20 cellular contexts compared by ENCODE assay signal in the genomic region with DNA sequence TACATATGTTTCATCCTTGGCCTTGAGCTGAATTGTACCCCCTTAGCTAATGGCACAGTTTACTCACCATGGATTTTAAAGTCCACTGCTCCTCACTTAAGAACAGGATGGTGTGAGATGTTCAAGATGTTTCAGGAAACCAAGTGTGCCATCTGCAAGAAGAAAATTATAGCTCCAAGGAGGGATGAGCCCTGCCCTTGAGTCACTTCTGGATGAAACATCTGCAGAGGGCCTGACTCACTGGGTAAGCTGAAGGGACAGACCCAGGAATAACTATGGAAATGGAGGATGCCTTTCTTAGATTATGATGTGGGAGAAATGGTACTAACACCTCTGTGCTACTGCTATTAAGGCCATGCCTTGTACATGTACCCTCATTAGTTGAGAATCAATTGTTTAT. TPM values are rescaled to one million over a fixed set of nuclear protein-coding genes. Genes with fewer than 3 reads are reported as not detected.
DNase-seq lines count a peak whose midpoint lies in the region; ATAC-seq and TF ChIP-seq lines count a peak whose summit lies in the region.
"Had no signal": no experiment of that assay in that cellular context is flagged by ENCODE, and none has a peak within 500 bp of the region (broad histone marks: within the 10 kb centered on the region; RNA-seq: fewer than 3 reads in every experiment).

No MANE protein-coding gene starts in this region.

- no TSS peak for BruUV-seq in IMR-90 (replicated peaks; lab: Mats Ljungman, UMichigan)

- DNase-seq in ELR (ENCODE audit: low read depth) (peak; percentile 52), IMR-90 (peak; percentile 26), epithelial cell of esophagus (ENCODE audit: low read depth) (peak; percentile 29), NCI-H345 (lab: John Stamatoyannopoulos, UW) (no peak), SKM-1 treated with dmso at 0.1 percent for 144 hours (lab: John Stamatoyannopoulos, UW; ENCODE audit: unreplicated experiment) (no peak)
- no peak for DNase-seq in activated T-helper 1 cell treated with anti-CD3 and anti-CD28 coated beads, Interleukin-12 subunit alpha, Interleukin-12 subunit beta, Interleukin-2, Interleukin-4 antibody, amounts not matched to agents 30 ng/mL and 10 ng/mL and 1 ng/mL, durations not matched to agents 14 hours and 24 hours and 36 hours (ENCODE audit: low spot score)
- DNase-seq: CD8-positive, alpha-beta memory T cell; DMS79 treated with DMSO at 0.1 percent for 48 hours; GF-D8; H7; NCI-H1436 treated with DMSO at 0.1 percent for 48 hours; NCI-H2081; NCI-H510A treated with DMSO at 0.1 percent for 48 hours; NCI-H82; Right ventricle myocardium superior; T-cell had no signal

- no peak overlapping the region for H2AK9ac ChIP-seq in IMR-90 (replicated peaks; ENCODE audit: low read depth, low read length, poor library complexity)

- H3K4me2 ChIP-seq in IMR-90 (ENCODE audit: low read depth, low read length): no peak overlapping the region
- H3K4me2 ChIP-seq: BLaER1 had no signal

- no peak overlapping the region for H3K56ac ChIP-seq in IMR-90 (ENCODE audit: extremely low read depth, insufficient read depth, low read length)

- dilution Hi-C loops in IMR-90 (cut with HindIII; ENCODE audit: low sequenced_read_pairs, unreplicated experiment): no loop called here

- H3K23ac ChIP-seq in IMR-90 (ENCODE audit: low read depth, low read length): peak overlapping the region; percentile 17; the same call in 1 of the 2 replicates

- no peak overlapping the region for H4K5ac ChIP-seq in IMR-90 (ENCODE audit: low read depth, low read length)

- no peak overlapping the region for H3K4me3 ChIP-seq in IMR-90 (ENCODE audit: insufficient read depth, low read depth, low read length)
- H3K4me3 ChIP-seq in epithelial cell of esophagus (ENCODE audit: low read length): no peak overlapping the region
- H3K4me3 ChIP-seq: BLaER1, SK-N-MC had no signal

- H3K36me3 ChIP-seq in IMR-90 (ENCODE audit: control insufficient read depth, insufficient read depth, low read length): peaks cover 2% of the 10 kb centered on the region; the same call in 1 of the 2 replicates

- TF ChIP-seq RAD21 in IMR-90 (IDR thresholded peaks at IDR 0.05; ENCODE audit: low read length): no peak

- H3K9ac ChIP-seq in IMR-90 (ENCODE audit: low read depth, low read length): no peak overlapping the region
- H3K9ac ChIP-seq: BLaER1 had no signal

- no peak overlapping the region for H2AFZ ChIP-seq in IMR-90 (replicated peaks; ENCODE audit: low read length, poor library complexity)

- ATAC-seq in IMR-90 (ENCODE audit: low read depth): no peak
- no peak for ATAC-seq in GM18861 (IDR thresholded peaks at IDR 0.05; ENCODE audit: unreplicated experiment)
- ATAC-seq: T-cell had no signal

- H3K27me3 ChIP-seq in IMR-90 (ENCODE audit: control insufficient read depth, insufficient read depth, low read length): no peaks in the 10 kb centered on the region
- H3K27me3 ChIP-seq: BLaER1 had no signal

- no peak overlapping the region for H2BK5ac ChIP-seq in IMR-90 (ENCODE audit: low read depth, low read length, poor library complexity, severe bottlenecking)

- peaks cover 37% of the 10 kb centered on the region for H3K36me3 Mint-ChIP-seq in activated T-helper 1 cell treated with anti-CD3 and anti-CD28 coated beads, Interleukin-12 subunit alpha, Interleukin-12 subunit beta, Interleukin-2, Interleukin-4 antibody, amounts not matched to agents 30 ng/mL and 10 ng/mL and 1 ng/mL, durations not matched to agents 14 hours and 24 hours and 36 hours (ENCODE audit: low read depth)

- peaks cover 44% of the 10 kb centered on the region for H3K4me1 Mint-ChIP-seq in activated T-helper 1 cell treated with anti-CD3 and anti-CD28 coated beads, Interleukin-12 subunit alpha, Interleukin-12 subunit beta, Interleukin-2, Interleukin-4 antibody, amounts not matched to agents 30 ng/mL and 10 ng/mL and 1 ng/mL, durations not matched to agents 14 hours and 24 hours and 36 hours (ENCODE audit: low read depth)

- H2BK120ac ChIP-seq in IMR-90 (ENCODE audit: low read depth, low read length): no peak overlapping the region

- TF ChIP-seq CTCF in IMR-90 (conservative IDR thresholded peaks at IDR 0.05; ENCODE audit: low read depth, low read length) (no peak), epithelial cell of esophagus (IDR thresholded peaks at IDR 0.05; ENCODE audit: insufficient read depth, low read depth, low read length, missing control alignments) (no peak)

- POLR2A ChIA-PET in IMR-90 (lab: Charles Lee; ENCODE audit: unreplicated experiment): no interaction called here

- no peak overlapping the region for H4K8ac ChIP-seq in IMR-90 (ENCODE audit: low read depth in 2 of 2, low read length in 2 of 2)

- H3K4me3 Mint-ChIP-seq in activated T-helper 1 cell treated with anti-CD3 and anti-CD28 coated beads, Interleukin-12 subunit alpha, Interleukin-12 subunit beta, Interleukin-2, Interleukin-4 antibody, amounts not matched to agents 30 ng/mL and 10 ng/mL and 1 ng/mL, durations not matched to agents 14 hours and 24 hours and 36 hours: no peak overlapping the region
- H3K4me3 Mint-ChIP-seq: CD8-positive, alpha-beta memory T cell; T-cell had no signal

- H3K79me1 ChIP-seq in IMR-90 (ENCODE audit: low read depth in 1 of 2, low read length in 2 of 2): peaks cover 22 to 43% of the 10 kb centered on the region in 2 experiments

- H3K9me3 Mint-ChIP-seq in activated T-helper 1 cell treated with anti-CD3 and anti-CD28 coated beads, Interleukin-12 subunit alpha, Interleukin-12 subunit beta, Interleukin-2, Interleukin-4 antibody, amounts not matched to agents 30 ng/mL and 10 ng/mL and 1 ng/mL, durations not matched to agents 14 hours and 24 hours and 36 hours: no peaks in the 10 kb centered on the region
- H3K9me3 Mint-ChIP-seq: CD8-positive, alpha-beta memory T cell; T-cell had no signal

- no peak overlapping the region for H3K18ac ChIP-seq in IMR-90 (ENCODE audit: low read depth, low read length)

- intact Hi-C loops in IMR-90 (cut with micrococcal nuclease): no loop called here
- intact Hi-C loops in activated T-helper 1 cell treated with anti-CD3 and anti-CD28 coated beads, Interleukin-12 subunit alpha, Interleukin-12 subunit beta, Interleukin-2, Interleukin-4 antibody, amounts not matched to agents 30 ng/mL and 10 ng/mL and 1 ng/mL, durations not matched to agents 14 hours and 24 hours and 36 hours (cut with micrococcal nuclease): no loop called here

- H3K27me3 Mint-ChIP-seq in activated T-helper 1 cell treated with anti-CD3 and anti-CD28 coated beads, Interleukin-12 subunit alpha, Interleukin-12 subunit beta, Interleukin-2, Interleukin-4 antibody, amounts not matched to agents 30 ng/mL and 10 ng/mL and 1 ng/mL, durations not matched to agents 14 hours and 24 hours and 36 hours (ENCODE audit: insufficient read depth): no peaks in the 10 kb centered on the region
- H3K27me3 Mint-ChIP-seq: CD8-positive, alpha-beta memory T cell; T-cell had no signal

- CTCF ChIA-PET in IMR-90 (lab: Yijun Ruan, JAX): no interaction called here

- TF ChIP-seq POLR2A in IMR-90 (IDR thresholded peaks at IDR 0.05; ENCODE audit: low read depth, low read length): no peak

- no peak overlapping the region for H2BK20ac ChIP-seq in IMR-90 (ENCODE audit: low read depth, low read length)

- no peak overlapping the region for H2AK5ac ChIP-seq in IMR-90 (ENCODE audit: low read depth, low read length)

- H4K91ac ChIP-seq in IMR-90 (ENCODE audit: insufficient read depth, low read depth, low read length): no peak overlapping the region

- no peaks in the 10 kb centered on the region for H3K9me3 ChIP-seq in IMR-90 (ENCODE audit: control insufficient read depth, insufficient read depth, low read length)
- H3K9me3 ChIP-seq: BLaER1 had no signal

- in situ Hi-C loops in IMR-90 (cut with MboI; ENCODE audit: low sequenced_read_pairs): no loop called here

- no peak overlapping the region for H3K27ac Mint-ChIP-seq in activated T-helper 1 cell treated with anti-CD3 and anti-CD28 coated beads, Interleukin-12 subunit alpha, Interleukin-12 subunit beta, Interleukin-2, Interleukin-4 antibody, amounts not matched to agents 30 ng/mL and 10 ng/mL and 1 ng/mL, durations not matched to agents 14 hours and 24 hours and 36 hours
- H3K27ac Mint-ChIP-seq: T-cell had no signal

- peaks cover 9% of the 10 kb centered on the region for H3K9me1 ChIP-seq in IMR-90 (ENCODE audit: insufficient read depth, low read length)

- peaks cover 11% of the 10 kb centered on the region for H4K20me1 ChIP-seq in IMR-90 (ENCODE audit: insufficient read depth, low read length)

- H2BK15ac ChIP-seq in IMR-90 (ENCODE audit: low read depth, low read length): no peak overlapping the region

- H3K14ac ChIP-seq in IMR-90 (replicated peaks; ENCODE audit: low read depth, low read length): no peak overlapping the region; the same call in 1 of the 2 replicates

- peaks cover 5% of the 10 kb centered on the region for H3K4me1 ChIP-seq in IMR-90 (ENCODE audit: control insufficient read depth, insufficient read depth, low read length)

- H3K27ac ChIP-seq in IMR-90 (ENCODE audit: insufficient read depth, low read length): no peak overlapping the region
- H3K27ac ChIP-seq: BLaER1, SK-N-MC had no signal

- H3K4ac ChIP-seq in IMR-90 (ENCODE audit: low read depth, low read length): no peak overlapping the region

TF ChIP-seq in IMR-90, 13 proteins besides CTCF, POLR2A, EP300 and RAD21:
- TF ChIP-seq CHD1 (IDR thresholded peaks at IDR 0.05; ENCODE audit: low read depth, low read length) (no peak), RCOR1 (IDR thresholded peaks at IDR 0.05; ENCODE audit: insufficient replicate concordance, low read length) (no peak), SMC3 (IDR thresholded peaks at IDR 0.05; ENCODE audit: low read depth, low read length) (no peak), BHLHE40 (IDR thresholded peaks at IDR 0.05; ENCODE audit: low read depth, low read length) (no peak), MXI1 (IDR thresholded peaks at IDR 0.05; ENCODE audit: borderline replicate concordance, low read depth, low read length) (no peak), MAZ (IDR thresholded peaks at IDR 0.05; ENCODE audit: borderline replicate concordance, low read depth, low read length) (no peak)

RNA-seq across cellular contexts. Expression of gene MARS2, which starts 6.4 kb away (rescaled TPM):
- total RNA-seq in IMR-90 (2012; rRNA removed): 3.8 and 3.9 TPM in 2 replicates
- 2.9 and 3.4 TPM in 2 replicates for polyA plus RNA-seq in IMR-90 (2012; rRNA removed)
- polyA plus RNA-seq in IMR-90 (2012; cell fraction: cytosol; rRNA removed): 1.9 and 2.2 TPM in 2 replicates
- polyA plus RNA-seq in IMR-90 (2012; cell fraction: nucleus; rRNA removed; ENCODE audit: low replicate concordance): 1.7 and 2.2 TPM in 2 replicates
- 22.6 and 22.9 TPM in 2 replicates for total RNA-seq in activated T-helper 1 cell treated with anti-CD3 and anti-CD28 coated beads, Interleukin-12 subunit alpha, Interleukin-12 subunit beta, Interleukin-2, Interleukin-4 antibody, amounts not matched to agents 30 ng/mL and 10 ng/mL and 1 ng/mL, durations not matched to agents 14 hours and 24 hours and 36 hours

RNA-seq across cellular contexts. Expression of gene RFTN2, which starts 36.2 kb away (rescaled TPM):
- 2.3 and 2.5 TPM in 2 replicates for total RNA-seq in IMR-90 (2012; rRNA removed)
- polyA plus RNA-seq in IMR-90 (2012; rRNA removed): 0.44 and 0.73 TPM in 2 replicates
- polyA plus RNA-seq in IMR-90 (2012; cell fraction: cytosol; rRNA removed): 0.19 and 0.31 TPM in 2 replicates
- polyA plus RNA-seq in IMR-90 (2012; cell fraction: nucleus; rRNA removed; ENCODE audit: low replicate concordance): 0.26 and 1.2 TPM in 2 replicates
- not detected in 2 replicates for total RNA-seq in activated T-helper 1 cell treated with anti-CD3 and anti-CD28 coated beads, Interleukin-12 subunit alpha, Interleukin-12 subunit beta, Interleukin-2, Interleukin-4 antibody, amounts not matched to agents 30 ng/mL and 10 ng/mL and 1 ng/mL, durations not matched to agents 14 hours and 24 hours and 36 hours
- total RNA-seq: HT-29 had no signal

Comparison
In these comparisons a context has a peak if more than half of its experiments do, and no peak if none do; other contexts are left out.
1. DNase-seq: peak in ELR (single experiment), IMR-90 (single experiment) and epithelial cell of esophagus (single experiment); none in NCI-H345 (single experiment), activated T-helper 1 cell treated with anti-CD3 and anti-CD28 coated beads, Interleukin-12 subunit alpha, Interleukin-12 subunit beta, Interleukin-2, Interleukin-4 antibody, amounts not matched to agents 30 ng/mL and 10 ng/mL and 1 ng/mL, durations not matched to agents 14 hours and 24 hours and 36 hours (single experiment) and SKM-1 treated with dmso at 0.1 percent for 144 hours (single experiment).